In genomic region chr3:41274944-41275668, GRCh38 we compare ENCODE assay signal across 1 cellular context.
TF ChIP-seq lines count a peak whose summit lies in the region.

No MANE protein-coding gene starts in this region.

TF ChIP-seq in HepG2, 621 proteins besides CTCF, POLR2A, EP300 and RAD21 (continued from another document):
- TF ChIP-seq ZBTB10 (CRISPR knock-in tag; IDR thresholded peaks at IDR 0.05; ENCODE audit: borderline replicate concordance) (no peak), MATR3 (CRISPR knock-in tag; IDR thresholded peaks at IDR 0.05) (no peak), ZBED4 (CRISPR knock-in tag; IDR thresholded peaks at IDR 0.05; ENCODE audit: borderline replicate concordance) (peak; percentile 53; the same call in 1 of the 2 replicates), SYNCRIP (IDR thresholded peaks at IDR 0.05; ENCODE audit: insufficient read depth, low read depth, low read length) (no peak), ZNF160 (CRISPR knock-in tag; IDR thresholded peaks at IDR 0.05) (no peak)
TF ChIP-seq in HepG2: peak in this region for 78.
